Comparison of ENCODE assay signal across 14 cellular contexts in the genomic region with DNA sequence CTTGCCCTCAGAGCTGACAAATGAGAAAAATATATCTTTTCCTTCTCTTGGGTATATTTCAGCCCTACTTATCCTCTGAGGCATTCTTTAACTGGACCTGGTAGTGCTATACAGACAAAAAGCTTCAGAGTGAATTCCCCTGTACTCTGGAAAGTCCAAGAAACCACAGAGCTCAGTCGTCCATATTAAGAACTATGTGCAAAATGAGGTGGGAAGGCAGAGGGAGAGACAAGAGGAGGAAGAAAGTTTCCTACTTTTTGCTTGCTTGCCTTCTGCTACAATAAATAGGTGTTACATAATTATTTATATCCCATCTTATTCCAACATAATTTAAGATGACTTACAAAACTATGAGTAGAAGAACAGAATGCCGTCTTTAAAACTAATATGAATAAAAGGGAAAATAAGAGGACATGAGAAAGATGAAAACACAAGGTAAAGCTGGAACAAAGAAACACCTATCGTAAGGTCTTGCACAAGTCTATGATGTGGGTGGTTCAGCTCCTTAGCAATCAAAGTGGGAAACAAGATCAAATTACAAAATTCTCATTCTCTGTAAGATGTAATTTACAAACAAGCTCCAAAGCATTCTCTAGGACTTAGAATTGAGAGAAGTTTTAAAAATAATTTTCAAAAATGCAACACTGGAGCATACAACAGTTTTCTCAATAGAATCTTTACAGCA.
DNase-seq lines count a peak whose midpoint lies in the region; ATAC-seq and TF ChIP-seq lines count a peak whose summit lies in the region.
"Had no signal": no experiment of that assay in that cellular context is flagged by ENCODE, and none has a peak within 500 bp of the region (broad histone marks: within the 10 kb centered on the region; RNA-seq: fewer than 3 reads in every experiment).

No MANE protein-coding gene starts in this region.

- H3K4me3 ChIP-seq in left ventricle myocardium inferior (no peak overlapping the region), lower lobe of right lung (no peak overlapping the region), urinary bladder (ENCODE audit: low read depth, low read length) (no peak overlapping the region)
- H3K4me3 ChIP-seq: pancreas had no signal

- H3K9me3 Mint-ChIP-seq in MCF 10A (ENCODE audit: unreplicated experiment): peaks cover 7% of the 10 kb centered on the region
- H3K9me3 Mint-ChIP-seq: activated CD4-positive, alpha-beta T cell treated with anti-CD3 and anti-CD28 coated beads, Interleukin-2, amount 10 ng/mL, durations not matched to agents 7 days and 5 days; activated T-helper 2 cell treated with anti-CD3 and anti-CD28 coated beads, Interferon-gamma antibody, Interleukin-2, Interleukin-4, amounts not matched to agents 10 μg/mL and 5 μg/mL and 100 μg/mL, durations not matched to agents 14 hours and 24 hours and 36 hours; stimulated activated effector memory CD8-positive, alpha-beta T cell treated with anti-CD3 and anti-CD28 coated beads, Interleukin-12 subunit alpha, Interleukin-12 subunit beta, amount 100 ng/mL, for 72 hours had no signal

- no peak for ATAC-seq in Right ventricle myocardium inferior
- no peak for ATAC-seq in lower lobe of right lung
- no peak for ATAC-seq in GM19452 (IDR thresholded peaks at IDR 0.05; ENCODE audit: unreplicated experiment)
- ATAC-seq: pancreas; stimulated activated effector memory CD8-positive, alpha-beta T cell treated with anti-CD3 and anti-CD28 coated beads, Interleukin-12 subunit alpha, Interleukin-12 subunit beta, amount 100 ng/mL, for 72 hours had no signal

- POLR2A ChIA-PET in MCF 10A (lab: Yijun Ruan, JAX): interaction anchor here (0.5 to 9.3 kb wide), 15 partner anchors 8 to 624 kb away, joined by 3 to 209 read pairs (median 5); a partner anchor contains a TSS

- H3K27ac ChIP-seq in left ventricle myocardium inferior (replicated peaks) (peak overlapping the region; percentile 29), lower lobe of right lung (peak overlapping the region; percentile 18), urinary bladder (ENCODE audit: low read depth) (peak overlapping the region; percentile 23)

- CTCF ChIA-PET in MCF 10A (lab: Yijun Ruan, JAX): interaction anchor here (0.6 to 2.1 kb wide), 3 partner anchors 99 to 573 kb away, joined by 3 to 7 read pairs (median 4); a partner anchor contains a TSS

- H3K27ac Mint-ChIP-seq in MCF 10A (ENCODE audit: low read depth, unreplicated experiment): peak overlapping the region; percentile 76
- H3K27ac Mint-ChIP-seq: activated CD4-positive, alpha-beta T cell treated with anti-CD3 and anti-CD28 coated beads, Interleukin-2, amount 10 ng/mL, durations not matched to agents 7 days and 5 days; activated T-helper 2 cell treated with anti-CD3 and anti-CD28 coated beads, Interferon-gamma antibody, Interleukin-2, Interleukin-4, amounts not matched to agents 10 μg/mL and 5 μg/mL and 100 μg/mL, durations not matched to agents 14 hours and 24 hours and 36 hours; stimulated activated effector memory CD8-positive, alpha-beta T cell treated with anti-CD3 and anti-CD28 coated beads, Interleukin-12 subunit alpha, Interleukin-12 subunit beta, amount 100 ng/mL, for 72 hours had no signal

- no peaks in the 10 kb centered on the region for H3K36me3 Mint-ChIP-seq in MCF 10A (ENCODE audit: insufficient read depth, unreplicated experiment)
- H3K36me3 Mint-ChIP-seq: stimulated activated effector memory CD8-positive, alpha-beta T cell treated with anti-CD3 and anti-CD28 coated beads, Interleukin-12 subunit alpha, Interleukin-12 subunit beta, amount 100 ng/mL, for 72 hours had no signal

- no peaks in the 10 kb centered on the region for H3K36me3 ChIP-seq in left ventricle myocardium inferior
- no peaks in the 10 kb centered on the region for H3K36me3 ChIP-seq in lower lobe of right lung
- H3K36me3 ChIP-seq in urinary bladder (ENCODE audit: insufficient read depth): no peaks in the 10 kb centered on the region
- H3K36me3 ChIP-seq: pancreas had no signal

- H3K4me1 Mint-ChIP-seq in MCF 10A (ENCODE audit: insufficient read depth, unreplicated experiment): peaks cover 16% of the 10 kb centered on the region

- H3K27me3 ChIP-seq in left ventricle myocardium inferior (ENCODE audit: low read depth) (no peaks in the 10 kb centered on the region), lower lobe of right lung (ENCODE audit: low read depth) (no peaks in the 10 kb centered on the region)
- H3K27me3 ChIP-seq: pancreas had no signal

- no peaks in the 10 kb centered on the region for H3K27me3 Mint-ChIP-seq in MCF 10A (ENCODE audit: insufficient read depth, unreplicated experiment)
- H3K27me3 Mint-ChIP-seq: activated CD4-positive, alpha-beta T cell treated with anti-CD3 and anti-CD28 coated beads, Interleukin-2, amount 10 ng/mL, durations not matched to agents 7 days and 5 days had no signal

- DNase-seq in left ventricle myocardium inferior: no peak
- DNase-seq in Right ventricle myocardium inferior (ENCODE audit: missing footprints): no peak
- peak; percentile 59 for DNase-seq in MCF 10A (ENCODE audit: unreplicated experiment)
- no peak for DNase-seq in lower lobe of right lung
- no peak for DNase-seq in stimulated activated CD4-positive, alpha-beta T cell treated with anti-CD3 and anti-CD28 coated beads, Interleukin-2, amount 100 ng/mL, for 48 hours
- no peak for DNase-seq in SHP77 (lab: John Stamatoyannopoulos, UW)
- DNase-seq: activated CD4-positive, alpha-beta T cell treated with anti-CD3 and anti-CD28 coated beads, Interleukin-2, amount 10 ng/mL, durations not matched to agents 7 days and 5 days; AML-193; HCEC 1CT; pancreas had no signal

- BruUV-seq in MCF 10A (replicated peaks; lab: Mats Ljungman, UMichigan): no TSS peak

- 67% methylated on average over 3 of the region's 3 CpGs for WGBS in urinary bladder

- intact Hi-C loops in left ventricle myocardium inferior (cut with micrococcal nuclease) (no loop called here), Right ventricle myocardium inferior (cut with DNase I) (no loop called here), MCF 10A (cut with micrococcal nuclease) (loop anchor here (5.0 to 10.0 kb wide), 2 partner anchors 99 to 274 kb away; a partner anchor contains a TSS), lower lobe of right lung (cut with DNase I) (no loop called here)

- no peaks in the 10 kb centered on the region for H3K9me3 ChIP-seq in left ventricle myocardium inferior (replicated peaks)
- H3K9me3 ChIP-seq in lower lobe of right lung: no peaks in the 10 kb centered on the region
- H3K9me3 ChIP-seq: pancreas had no signal

- H3K4me3 Mint-ChIP-seq in MCF 10A (ENCODE audit: unreplicated experiment): peak overlapping the region; percentile 38
- H3K4me3 Mint-ChIP-seq: activated CD4-positive, alpha-beta T cell treated with anti-CD3 and anti-CD28 coated beads, Interleukin-2, amount 10 ng/mL, durations not matched to agents 7 days and 5 days; stimulated activated effector memory CD8-positive, alpha-beta T cell treated with anti-CD3 and anti-CD28 coated beads, Interleukin-12 subunit alpha, Interleukin-12 subunit beta, amount 100 ng/mL, for 72 hours had no signal

- TF ChIP-seq CTCF in left ventricle myocardium inferior (IDR thresholded peaks at IDR 0.05; ENCODE audit: borderline replicate concordance) (no peak), MCF 10A (IDR thresholded peaks at IDR 0.05; ENCODE audit: unreplicated experiment) (no peak), lower lobe of right lung (IDR thresholded peaks at IDR 0.05) (no peak)

- H3K4me1 ChIP-seq in left ventricle myocardium inferior (peaks cover 51% of the 10 kb centered on the region), lower lobe of right lung (peaks cover 21% of the 10 kb centered on the region), urinary bladder (ENCODE audit: insufficient read depth) (peaks cover 2% of the 10 kb centered on the region)
